20 cellular contexts compared by ENCODE assay signal in genomic region chr13:79805317-79805716, GRCh38.
"Had no signal": no experiment of that assay in that cellular context is flagged by ENCODE, and none has a peak within 500 bp of the region (broad histone marks: within the 10 kb centered on the region; RNA-seq: fewer than 3 reads in every experiment).

No MANE protein-coding gene starts in this region.

- H3K4me1 Mint-ChIP-seq: activated CD8-positive, alpha-beta memory T cell treated with anti-CD3 and anti-CD28 coated beads, Interleukin-2, amount 10 ng/mL, durations not matched to agents 7 days and 5 days; central memory CD8-positive, alpha-beta T cell had no signal

- H3K27me3 Mint-ChIP-seq: activated naive CD8-positive, alpha-beta T cell; central memory CD8-positive, alpha-beta T cell; dendritic cell treated with granulocyte-macrophage colony-stimulating factor and Interleukin-4, amounts not matched to agents 40 ng/mL and 50 ng/mL, for 4 days; effector memory CD8-positive, alpha-beta T cell; stimulated activated naive CD8-positive, alpha-beta T cell treated with anti-CD3 and anti-CD28 coated beads, Interleukin-15, Interleukin-2, amounts not matched to agents 100 ng/mL and 50 ng/mL, for 24 hours had no signal

- H3K9me3 ChIP-seq: mucosa of descending colon, upper lobe of right lung had no signal

- DNase-seq: activated CD4-positive, alpha-beta T cell treated with anti-CD3 and anti-CD28 coated beads, Interleukin-2, amount 50 U/mL, for 48 hours; activated CD8-positive, alpha-beta memory T cell treated with anti-CD3 and anti-CD28 coated beads, Interleukin-2, amount 10 ng/mL, durations not matched to agents 7 days and 5 days; activated effector memory CD4-positive, alpha-beta T cell treated with anti-CD3 and anti-CD28 coated beads, Interleukin-2, amount 50 U/mL, for 16 hours; activated T-cell treated with anti-CD3 and anti-CD28 coated beads, Interleukin-2, amount 50 U/mL, for 4 hours; amygdala; effector memory CD8-positive, alpha-beta T cell; immature natural killer cell; left colon; mucosa of descending colon; naive thymus-derived CD8-positive, alpha-beta T cell; stimulated activated CD4-positive, alpha-beta T cell treated with anti-CD3 and anti-CD28 coated beads, Interleukin-4, amount 100 ng/mL, for 1 hour; T-helper 2 cell; upper lobe of right lung had no signal

- H3K36me3 ChIP-seq: upper lobe of right lung had no signal

- H3K4me3 ChIP-seq: hepatocyte, lung, mucosa of descending colon, upper lobe of right lung had no signal

- H3K4me3 Mint-ChIP-seq: activated CD8-positive, alpha-beta memory T cell treated with anti-CD3 and anti-CD28 coated beads, Interleukin-2, amount 10 ng/mL, durations not matched to agents 7 days and 5 days; activated naive CD8-positive, alpha-beta T cell; activated T-cell treated with anti-CD3 and anti-CD28 coated beads, Interleukin-2, amount 50 U/mL, for 4 hours; brain; central memory CD8-positive, alpha-beta T cell; dendritic cell treated with granulocyte-macrophage colony-stimulating factor and Interleukin-4, amounts not matched to agents 40 ng/mL and 50 ng/mL, for 4 days; effector memory CD8-positive, alpha-beta T cell; immature natural killer cell; naive thymus-derived CD8-positive, alpha-beta T cell; stimulated activated naive CD8-positive, alpha-beta T cell treated with anti-CD3 and anti-CD28 coated beads, Interleukin-15, Interleukin-2, amounts not matched to agents 100 ng/mL and 50 ng/mL, for 24 hours had no signal

- H2AFZ ChIP-seq: hepatocyte had no signal

- H3K36me3 Mint-ChIP-seq: activated CD8-positive, alpha-beta memory T cell treated with anti-CD3 and anti-CD28 coated beads, Interleukin-2, amount 10 ng/mL, durations not matched to agents 7 days and 5 days; activated naive CD8-positive, alpha-beta T cell; brain; immature natural killer cell; naive thymus-derived CD8-positive, alpha-beta T cell had no signal

- H3K79me2 ChIP-seq: hepatocyte had no signal

- H3K27ac Mint-ChIP-seq: activated CD8-positive, alpha-beta memory T cell treated with anti-CD3 and anti-CD28 coated beads, Interleukin-2, amount 10 ng/mL, durations not matched to agents 7 days and 5 days; activated naive CD8-positive, alpha-beta T cell; dendritic cell treated with granulocyte-macrophage colony-stimulating factor and Interleukin-4, amounts not matched to agents 40 ng/mL and 50 ng/mL, for 4 days; effector memory CD8-positive, alpha-beta T cell; immature natural killer cell; naive thymus-derived CD8-positive, alpha-beta T cell; stimulated activated naive CD8-positive, alpha-beta T cell treated with anti-CD3 and anti-CD28 coated beads, Interleukin-15, Interleukin-2, amounts not matched to agents 100 ng/mL and 50 ng/mL, for 24 hours had no signal

- H3K4me1 ChIP-seq: upper lobe of right lung had no signal

- H3K27ac ChIP-seq: hepatocyte, upper lobe of right lung had no signal

- H3K27me3 ChIP-seq: hepatocyte, upper lobe of right lung had no signal

- H3K4me2 ChIP-seq: hepatocyte had no signal

- H3K9me3 Mint-ChIP-seq: activated T-cell treated with anti-CD3 and anti-CD28 coated beads, Interleukin-2, amount 50 U/mL, for 4 hours; central memory CD8-positive, alpha-beta T cell; dendritic cell treated with granulocyte-macrophage colony-stimulating factor and Interleukin-4, amounts not matched to agents 40 ng/mL and 50 ng/mL, for 4 days; immature natural killer cell; stimulated activated naive CD8-positive, alpha-beta T cell treated with anti-CD3 and anti-CD28 coated beads, Interleukin-15, Interleukin-2, amounts not matched to agents 100 ng/mL and 50 ng/mL, for 24 hours had no signal
